26 cellular contexts compared by ENCODE assay signal in genomic region chr4:19494958-19495357, GRCh38.
"Had no signal": no experiment of that assay in that cellular context is flagged by ENCODE, and none has a peak within 500 bp of the region (broad histone marks: within the 10 kb centered on the region; RNA-seq: fewer than 3 reads in every experiment).

No MANE protein-coding gene starts in this region.

- H3K27ac Mint-ChIP-seq: activated B cell treated with CpG ODN at 0.5 μM for 24 hours; activated CD4-positive, alpha-beta memory T cell treated with anti-CD3 and anti-CD28 coated beads, Interleukin-2, amount 10 ng/mL, durations not matched to agents 7 days and 5 days; activated CD8-positive, alpha-beta memory T cell treated with anti-CD3 and anti-CD28 coated beads, Interleukin-2, amount 10 ng/mL, durations not matched to agents 7 days and 5 days; activated naive CD4-positive, alpha-beta T cell treated with anti-CD3 and anti-CD28 coated beads for 36 hours; activated T-helper 17 cell treated with anti-CD3 and anti-CD28 coated beads, Interleukin-2, amount 50 U/mL, for 72 hours; dendritic cell treated with granulocyte-macrophage colony-stimulating factor and Interleukin-4, amounts not matched to agents 40 ng/mL and 50 ng/mL, for 4 days; nephron; stimulated activated naive CD8-positive, alpha-beta T cell treated with anti-CD3 and anti-CD28 coated beads, Interleukin-15, amount 100 ng/mL, for 72 hours; T-helper 2 cell treated with Interferon-gamma antibody and Interleukin-4, amounts not matched to agents 5 μg/mL and 100 μg/mL, for 36 hours had no signal

- H3K4me3 Mint-ChIP-seq: activated B cell treated with CpG ODN at 0.5 μM for 24 hours; activated CD4-positive, alpha-beta memory T cell treated with anti-CD3 and anti-CD28 coated beads, Interleukin-2, amount 10 ng/mL, durations not matched to agents 7 days and 5 days; activated CD8-positive, alpha-beta memory T cell treated with anti-CD3 and anti-CD28 coated beads, Interleukin-2, amount 10 ng/mL, durations not matched to agents 7 days and 5 days; activated naive CD4-positive, alpha-beta T cell treated with anti-CD3 and anti-CD28 coated beads for 36 hours; activated T-helper 17 cell treated with anti-CD3 and anti-CD28 coated beads, Interleukin-2, amount 50 U/mL, for 72 hours; dendritic cell treated with granulocyte-macrophage colony-stimulating factor and Interleukin-4, amounts not matched to agents 40 ng/mL and 50 ng/mL, for 4 days; nephron; stimulated activated naive CD8-positive, alpha-beta T cell treated with anti-CD3 and anti-CD28 coated beads, Interleukin-15, amount 100 ng/mL, for 72 hours; T-helper 2 cell treated with Interferon-gamma antibody and Interleukin-4, amounts not matched to agents 5 μg/mL and 100 μg/mL, for 36 hours had no signal

- H3K27ac ChIP-seq: breast epithelium, esophagus squamous epithelium, gastrocnemius medialis, left lung, parathyroid adenoma, right lobe of liver, suprapubic skin, vagina had no signal

- H3K36me3 ChIP-seq: breast epithelium, esophagus squamous epithelium, gastrocnemius medialis, left lung, right lobe of liver, suprapubic skin, vagina had no signal

- H3K9me3 Mint-ChIP-seq: dendritic cell treated with granulocyte-macrophage colony-stimulating factor and Interleukin-4, amounts not matched to agents 40 ng/mL and 50 ng/mL, for 4 days; nephron had no signal

- H3K4me1 Mint-ChIP-seq: activated B cell treated with CpG ODN at 0.5 μM for 24 hours; activated CD4-positive, alpha-beta memory T cell treated with anti-CD3 and anti-CD28 coated beads, Interleukin-2, amount 10 ng/mL, durations not matched to agents 7 days and 5 days; activated CD8-positive, alpha-beta memory T cell treated with anti-CD3 and anti-CD28 coated beads, Interleukin-2, amount 10 ng/mL, durations not matched to agents 7 days and 5 days; activated T-helper 17 cell treated with anti-CD3 and anti-CD28 coated beads, Interleukin-2, amount 50 U/mL, for 72 hours; nephron; stimulated activated naive CD8-positive, alpha-beta T cell treated with anti-CD3 and anti-CD28 coated beads, Interleukin-15, amount 100 ng/mL, for 72 hours had no signal

- H3K9me3 ChIP-seq: breast epithelium, esophagus squamous epithelium, gastrocnemius medialis, left lung, right lobe of liver, suprapubic skin, vagina had no signal

- H3K9ac ChIP-seq: parathyroid adenoma had no signal

- H3K4me1 ChIP-seq: breast epithelium, esophagus squamous epithelium, gastrocnemius medialis, left lung, parathyroid adenoma, right lobe of liver, suprapubic skin, vagina had no signal

- H3K27me3 Mint-ChIP-seq: activated B cell treated with CpG ODN at 0.5 μM for 24 hours; activated CD4-positive, alpha-beta memory T cell treated with anti-CD3 and anti-CD28 coated beads, Interleukin-2, amount 10 ng/mL, durations not matched to agents 7 days and 5 days; activated CD8-positive, alpha-beta memory T cell treated with anti-CD3 and anti-CD28 coated beads, Interleukin-2, amount 10 ng/mL, durations not matched to agents 7 days and 5 days; activated T-helper 17 cell treated with anti-CD3 and anti-CD28 coated beads, Interleukin-2, amount 50 U/mL, for 72 hours; dendritic cell treated with granulocyte-macrophage colony-stimulating factor and Interleukin-4, amounts not matched to agents 40 ng/mL and 50 ng/mL, for 4 days; stimulated activated naive CD8-positive, alpha-beta T cell treated with anti-CD3 and anti-CD28 coated beads, Interleukin-15, amount 100 ng/mL, for 72 hours had no signal

- H3K36me3 Mint-ChIP-seq: activated CD8-positive, alpha-beta memory T cell treated with anti-CD3 and anti-CD28 coated beads, Interleukin-2, amount 10 ng/mL, durations not matched to agents 7 days and 5 days had no signal

- H3K79me2 ChIP-seq: parathyroid adenoma had no signal

- DNase-seq: activated B cell treated with CpG ODN at 0.5 μM for 24 hours; activated CD4-positive, alpha-beta memory T cell treated with anti-CD3 and anti-CD28 coated beads, Interleukin-2, amount 10 ng/mL, durations not matched to agents 7 days and 5 days; activated CD4-positive, alpha-beta T cell treated with anti-CD3 and anti-CD28 coated beads for 48 hours; activated CD8-positive, alpha-beta memory T cell treated with anti-CD3 and anti-CD28 coated beads, Interleukin-2, amount 10 ng/mL, durations not matched to agents 7 days and 5 days; activated naive CD4-positive, alpha-beta T cell treated with anti-CD3 and anti-CD28 coated beads for 36 hours; anterior cingulate cortex; effector CD8-positive, alpha-beta T cell; esophagus squamous epithelium; gastrocnemius medialis; head of caudate nucleus; left lung; mammary epithelial cell; midbrain; right lobe of liver; small intestine; stimulated activated CD4-positive, alpha-beta T cell treated with anti-CD3 and anti-CD28 coated beads, Interleukin-4, amount 100 ng/mL, for 1 hour; stimulated activated naive CD8-positive, alpha-beta T cell treated with anti-CD3 and anti-CD28 coated beads, Interleukin-15, amount 100 ng/mL, for 72 hours; trophoblast cell had no signal

- H3K4me3 ChIP-seq: breast epithelium, esophagus squamous epithelium, gastrocnemius medialis, left lung, right lobe of liver, suprapubic skin, vagina had no signal

- H2AFZ ChIP-seq: parathyroid adenoma had no signal

- H3K27me3 ChIP-seq: breast epithelium, esophagus squamous epithelium, gastrocnemius medialis, left lung, right lobe of liver, suprapubic skin, vagina had no signal
